In the genomic region with DNA sequence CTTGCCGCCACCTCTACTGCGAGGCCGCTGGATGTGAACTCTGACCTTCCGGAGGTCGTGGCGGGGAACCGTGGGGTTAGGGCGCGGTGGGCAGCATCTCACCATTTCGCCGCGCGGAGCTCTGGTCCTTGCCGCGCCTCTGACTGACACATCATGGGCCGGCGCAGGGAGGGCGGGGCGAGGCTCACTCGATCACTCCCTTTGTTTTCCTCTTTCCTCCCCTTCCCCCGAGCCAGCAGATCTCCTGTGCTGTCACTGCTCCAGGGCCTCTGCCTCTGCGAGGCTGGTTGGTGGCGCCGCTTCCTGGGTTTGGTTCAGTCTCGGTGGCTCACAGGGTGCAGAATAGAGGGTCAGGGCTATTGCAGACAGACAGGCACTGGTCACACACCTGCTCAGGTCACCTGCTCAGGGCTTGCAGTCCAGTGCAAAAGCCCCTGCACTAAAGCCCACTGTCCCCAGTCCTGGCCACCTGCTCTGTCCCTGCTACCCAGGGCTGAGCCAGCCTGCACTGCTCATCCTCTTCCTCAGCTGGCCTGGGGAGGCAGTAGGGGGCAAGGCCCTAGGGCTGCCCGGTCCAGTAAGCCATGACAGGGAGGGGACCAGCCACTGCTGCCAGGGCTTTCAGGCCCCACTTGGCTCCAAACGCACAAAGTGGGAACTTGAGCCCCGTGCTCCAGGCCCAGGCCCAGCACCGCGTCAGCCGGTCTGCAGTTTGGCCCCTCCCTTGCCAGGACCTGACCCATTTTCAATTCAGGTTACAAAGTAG, we compare ENCODE assay signal across 8 cellular contexts. TPM values are rescaled to one million over a fixed set of nuclear protein-coding genes. Genes with fewer than 3 reads are reported as not detected.
DNase-seq lines count a peak whose midpoint lies in the region; ATAC-seq and TF ChIP-seq lines count a peak whose summit lies in the region.

No MANE protein-coding gene starts in this region.

- H3K4me1 ChIP-seq in HUES6 (ENCODE audit: control insufficient read depth, insufficient read depth, low read length) (peaks cover 40% of the 10 kb centered on the region), ascending aorta (peaks cover 8 to 25% of the 10 kb centered on the region in 2 donors), iPS-15b (ENCODE audit: control insufficient read depth, insufficient read depth, low read length) (peaks cover 15% of the 10 kb centered on the region)

- no peak for TF ChIP-seq CTCF in ascending aorta (IDR thresholded peaks at IDR 0.05)

- intact Hi-C loops in ascending aorta (cut with DNase I) = no loop called here
- intact Hi-C loops in sciatic nerve (cut with DNase I) = loop anchor here (10.0 kb wide), 1 partner anchor 71 kb away; no protein-coding TSS in a partner anchor

- H3K36me3 ChIP-seq in HUES6 (ENCODE audit: control insufficient read depth, insufficient read depth, low read length) (peaks cover 30% of the 10 kb centered on the region), ascending aorta (peaks cover 8 to 15% of the 10 kb centered on the region in 2 donors), iPS-15b (ENCODE audit: control insufficient read depth, insufficient read depth, low read length) (peaks cover 15% of the 10 kb centered on the region)

- H3K27me3 ChIP-seq in HUES6 (ENCODE audit: control insufficient read depth, insufficient read depth, low read length) (no peaks in the 10 kb centered on the region), ascending aorta (no peaks in the 10 kb centered on the region), iPS-15b (ENCODE audit: control insufficient read depth, insufficient read depth, low read length) (no peaks in the 10 kb centered on the region)

- no peak overlapping the region for H3K27ac ChIP-seq in HUES6 (ENCODE audit: low read depth, low read length)
- H3K27ac ChIP-seq in ascending aorta = peak overlapping the region; percentile 13 to 29

- H3K4me3 ChIP-seq in HUES6 (ENCODE audit: low read depth, low read length) (peak overlapping the region; percentile 34), ascending aorta (peak overlapping the region in 1 of 2 donors; percentile 17), iPS-15b (ENCODE audit: low read depth, low read length) (peak overlapping the region; percentile 41)

- H3K9me3 ChIP-seq in HUES6 (ENCODE audit: control insufficient read depth, insufficient read depth, low read depth, low read length) (no peaks in the 10 kb centered on the region), ascending aorta (no peaks in the 10 kb centered on the region), iPS-15b (ENCODE audit: control insufficient read depth, insufficient read depth, low read length) (no peaks in the 10 kb centered on the region)

- H3K9ac ChIP-seq in HUES6 (ENCODE audit: low read length) (peak overlapping the region; percentile 31), iPS-15b (ENCODE audit: low read depth, low read length) (peak overlapping the region; percentile 37)

- DNase-seq in ascending aorta (ENCODE audit: low spot score in 2 of 2) (no peak), sciatic nerve (ENCODE audit: low spot score) (peak; percentile 76), NAMALWA (ENCODE audit: low spot score) (no peak)
- DNase-seq in activated CD4-positive, alpha-beta T cell treated with anti-CD3 and anti-CD28 coated beads for 4 hours = no peak

- ATAC-seq in sciatic nerve = peak; percentile 63
- ATAC-seq in HG02798 (IDR thresholded peaks at IDR 0.05; ENCODE audit: poor library complexity, unreplicated experiment) = no peak
- ATAC-seq in GM18858 (IDR thresholded peaks at IDR 0.05; ENCODE audit: unreplicated experiment) = no peak

RNA-seq across cellular contexts. Expression of a gene that starts 36.2 kb away (rescaled TPM):
- 110 TPM for total RNA-seq in ascending aorta
- total RNA-seq in sciatic nerve = 49.0 TPM
